ENCODE assay signal across 8 cellular contexts in genomic region chr19:3360494-3361383, GRCh38. TPM values are rescaled to one million over a fixed set of nuclear protein-coding genes. Genes with fewer than 3 reads are reported as not detected.
A peak's percentile ranks its signal among the peaks of the same experiment; 100 is the strongest.
DNase-seq lines count a peak whose midpoint lies in the region; ATAC-seq and TF ChIP-seq lines count a peak whose summit lies in the region.

No MANE protein-coding gene starts in this region.

- H3K4me3 ChIP-seq in PC-3 (ENCODE audit: low read length): peak overlapping the region; percentile 76
- H3K4me3 ChIP-seq in parathyroid adenoma (ENCODE audit: low read depth, low read length): peak overlapping the region; percentile 66
- H3K4me3 ChIP-seq in transverse colon: peak overlapping the region; percentile 67 to 100 (median 88)

- H3K79me2 ChIP-seq in PC-3 (ENCODE audit: low read length): peaks cover 37% of the 10 kb centered on the region
- H3K79me2 ChIP-seq in parathyroid adenoma: peaks cover 4% of the 10 kb centered on the region

- H3K27ac ChIP-seq in PC-3 (ENCODE audit: low read length) (0 out of 2 replicates have a peak overlapping the region, but pooled peaks have one; percentile 7), parathyroid adenoma (peak overlapping the region; percentile 78), transverse colon (peak overlapping the region; percentile 82 to 100 (median 90))

- H3K9me3 ChIP-seq in PC-3 (ENCODE audit: low read length) (no peaks in the 10 kb centered on the region), parathyroid adenoma (ENCODE audit: control insufficient read depth, low read length) (no peaks in the 10 kb centered on the region), transverse colon (no peaks in the 10 kb centered on the region)

- CTCF ChIA-PET in PC-3 (lab: Charles Lee): no interaction called here

- POLR2A ChIA-PET in PC-3 (lab: Charles Lee; ENCODE audit: unreplicated experiment): no interaction called here

- DNase-seq in NCI-H2196 (lab: John Stamatoyannopoulos, UW; ENCODE audit: unreplicated experiment) (peak; percentile 29), NCI-H2196 treated with DMSO at 0.1 percent for 48 hours (lab: John Stamatoyannopoulos, UW; ENCODE audit: unreplicated experiment) (no peak), PC-3 (peak; percentile 31), activated gamma-delta T cell (lab: John Stamatoyannopoulos, UW) (peak; percentile 45), germinal center (ENCODE audit: low spot score) (peak; percentile 67), transverse colon (peak; percentile 74), NCI-H1436 treated with DMSO at 0.1 percent for 48 hours (lab: John Stamatoyannopoulos, UW) (no peak)

- intact Hi-C loops in PC-3 (cut with micrococcal nuclease) (no loop called here), transverse colon (cut with DNase I; ENCODE audit: low total_unique reads) (no loop called here)

- H3K9ac ChIP-seq in PC-3 (ENCODE audit: low read length): peak overlapping the region; percentile 75
- H3K9ac ChIP-seq in parathyroid adenoma: no peak overlapping the region

- H3F3A ChIP-seq in PC-3 (ENCODE audit: low read length, unreplicated experiment): no peaks in the 10 kb centered on the region

- H2AFZ ChIP-seq in PC-3 (ENCODE audit: low read length) (peak overlapping the region; percentile 83), parathyroid adenoma (peak overlapping the region; percentile 59)

- H3K36me3 ChIP-seq in PC-3 (ENCODE audit: low read depth, low read length) (no peaks in the 10 kb centered on the region), parathyroid adenoma (ENCODE audit: control insufficient read depth, insufficient read depth, low read length) (no peaks in the 10 kb centered on the region), transverse colon (no peaks in the 10 kb centered on the region)

- no peaks in the 10 kb centered on the region for H4K20me1 ChIP-seq in PC-3 (ENCODE audit: low read length)

- peak overlapping the region; percentile 98 for H3K4me2 ChIP-seq in PC-3 (ENCODE audit: low read length)
- H3K4me2 ChIP-seq in parathyroid adenoma (ENCODE audit: low read length): peak overlapping the region; percentile 97

- BruUV-seq in PC-3 (replicated peaks; lab: Mats Ljungman, UMichigan): no TSS peak

- H3K9me2 ChIP-seq in PC-3 (replicated peaks; ENCODE audit: low read length): no peaks in the 10 kb centered on the region

- peak; percentile 19 for ATAC-seq in PC-3

- peak; percentile 29 for TF ChIP-seq POLR2A in transverse colon (IDR thresholded peaks at IDR 0.05)

- TF ChIP-seq CTCF in PC-3 (conservative IDR thresholded peaks at IDR 0.05; ENCODE audit: low read depth, low read length): no peak
- peak; percentile 25 for TF ChIP-seq CTCF in parathyroid adenoma (IDR thresholded peaks at IDR 0.05)
- no peak for TF ChIP-seq CTCF in transverse colon (IDR thresholded peaks at IDR 0.05)

- in situ Hi-C loops in transverse colon (cut with MboI; ENCODE audit: low pct_ligation_motif_present in 1 of 4, low pct_unique_long_range_greater_than_20kb in 1 of 4, low sequenced_read_pairs in 3 of 4): no loop called here

- 1% methylated on average over 40 of the region's 80 CpGs; no CpG with 5 or more reads in 1 of the 2 donors for WGBS in transverse colon (ENCODE audit: low coverage in 1 of 2), 2 donors

- H3K27me3 ChIP-seq in PC-3 (ENCODE audit: low read length) (no peaks in the 10 kb centered on the region), parathyroid adenoma (ENCODE audit: control insufficient read depth, insufficient read depth, low read length) (no peaks in the 10 kb centered on the region), transverse colon (no peaks in the 10 kb centered on the region)

- no peak for TF ChIP-seq EP300 in transverse colon (IDR thresholded peaks at IDR 0.05; ENCODE audit: low read depth)

- H3K4me1 ChIP-seq in PC-3 (ENCODE audit: insufficient read depth, low read length) (peaks cover 8% of the 10 kb centered on the region), parathyroid adenoma (peaks cover 12% of the 10 kb centered on the region), transverse colon (peaks cover 12 to 44% (median 29%) of the 10 kb centered on the region in 4 donors)

RNA-seq across cellular contexts. Expression of gene NFIC, which starts 5.6 kb away (rescaled TPM):
- total RNA-seq in PC-3 (2014; rRNA removed) (31.7 and 49.6 TPM in 2 replicates), transverse colon (100 to 1,000 TPM in 1 of 4 donors, 10 to 100 TPM in 3; 39.9 to 145 (median 68.1) TPM)

Comparison
In these comparisons a context has a peak if more than half of its experiments do, and no peak if none do; other contexts are left out.
1. DNase-seq: peak in NCI-H2196 (single experiment), PC-3 (single experiment), activated gamma-delta T cell (single experiment), germinal center (single experiment) and transverse colon (single experiment); none in NCI-H2196 treated with DMSO at 0.1 percent for 48 hours (single experiment) and NCI-H1436 treated with DMSO at 0.1 percent for 48 hours (single experiment).
2. H3K27ac ChIP-seq: peak in every context shown above with its lines; median percentile 90 in transverse colon; 78 in parathyroid adenoma; 7 in PC-3.
3. Peak in every context shown above with its lines, with median percentiles within 50 percentile points of each other: H3K4me3 ChIP-seq.